In the genomic region with DNA sequence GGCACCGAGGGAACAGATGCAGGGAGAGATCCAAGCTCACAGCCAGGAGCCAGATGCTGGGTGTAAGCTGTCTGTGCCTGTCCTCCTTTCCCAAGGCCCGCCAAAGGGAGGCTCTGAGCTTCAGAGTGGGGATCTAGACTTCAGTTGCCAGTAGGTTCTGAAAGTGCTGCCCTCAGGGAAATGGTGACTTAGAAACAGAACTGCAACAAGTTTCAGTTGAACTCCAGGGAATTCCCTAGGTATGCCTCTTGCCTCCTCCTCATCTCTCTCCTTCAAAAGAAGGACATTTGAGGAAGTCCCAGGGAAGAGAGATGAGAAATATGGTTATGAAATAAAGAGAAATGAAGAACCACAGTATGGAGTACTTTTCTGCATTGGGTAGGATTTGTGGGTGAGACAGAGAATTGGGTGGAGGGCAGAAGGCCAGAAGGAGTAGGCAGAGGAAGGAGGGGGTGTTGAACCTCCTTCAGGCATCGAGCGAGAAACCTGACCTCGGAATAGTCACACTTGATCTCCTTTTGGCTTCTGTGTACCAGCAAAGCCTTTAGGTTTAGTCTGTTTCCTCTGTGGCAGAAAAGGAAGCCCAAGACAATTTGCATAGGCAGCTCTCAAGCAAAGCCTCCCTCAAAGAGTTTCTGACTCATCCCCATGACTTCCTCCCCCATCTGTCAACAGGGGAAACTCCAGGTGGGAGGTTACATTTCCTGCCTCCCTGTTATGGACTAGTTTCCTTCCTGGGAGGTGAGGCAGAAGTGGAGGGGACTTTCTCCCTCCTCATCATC, we compare ENCODE assay signal across 8 cellular contexts. TPM values are rescaled to one million over a fixed set of nuclear protein-coding genes. Genes with fewer than 3 reads are reported as not detected.
DNase-seq lines count a peak whose midpoint lies in the region; ATAC-seq and TF ChIP-seq lines count a peak whose summit lies in the region.

No MANE protein-coding gene starts in this region.

- H3K4me3 Mint-ChIP-seq in central memory CD8-positive, alpha-beta T cell: no peak overlapping the region

- H3K27me3 Mint-ChIP-seq in central memory CD8-positive, alpha-beta T cell: no peaks in the 10 kb centered on the region

- H3K27ac Mint-ChIP-seq in central memory CD8-positive, alpha-beta T cell (ENCODE audit: low read depth): no peak overlapping the region

- peaks cover 19% of the 10 kb centered on the region for H3K4me1 Mint-ChIP-seq in central memory CD8-positive, alpha-beta T cell

- peak; percentile 93 for ATAC-seq in GM21737 (IDR thresholded peaks at IDR 0.05; ENCODE audit: unreplicated experiment)
- peak; percentile 97 for ATAC-seq in central memory CD8-positive, alpha-beta T cell (replicated peaks; ENCODE audit: extremely low read depth, poor library complexity, severe bottlenecking)

- H3K4me3 ChIP-seq in Jurkat, Clone E6-1 (ENCODE audit: low read length): no peak overlapping the region

- no peaks in the 10 kb centered on the region for H3K9me3 Mint-ChIP-seq in central memory CD8-positive, alpha-beta T cell

- DNase-seq in GM10248 (ENCODE audit: extremely low spot score): peak; percentile 83
- DNase-seq in Jurkat, Clone E6-1 (ENCODE audit: low read depth, low spot score): peak; percentile 42
- DNase-seq in UCSD-AML1 (lab: John Stamatoyannopoulos, UW; ENCODE audit: unreplicated experiment): peak; percentile 51
- DNase-seq in central memory CD8-positive, alpha-beta T cell (ENCODE audit: low spot score in 2 of 2): peak in 1 of 2 donors; percentile 49
- DNase-seq in myocyte (ENCODE audit: low read depth): peak; percentile 48
- DNase-seq in HuH-7 (ENCODE audit: low spot score): no peak

- CTCF ChIA-PET in GM10248 (lab: Yijun Ruan, JAX): interaction anchor here (0.7 to 3.5 kb wide), 16 partner anchors 10 to 884 kb away, joined by 3 to 24 read pairs (median 4); no protein-coding TSS in a partner anchor

- TF ChIP-seq CTCF in GM10248 (IDR thresholded peaks at IDR 0.05; ENCODE audit: control extremely low read depth, extremely low read depth, low read depth, missing control alignments): no peak

- peak overlapping the region; percentile 61 for H3K27ac ChIP-seq in temporal lobe (ENCODE audit: low read depth, low read length)

- no peaks in the 10 kb centered on the region for H3K36me3 Mint-ChIP-seq in central memory CD8-positive, alpha-beta T cell (ENCODE audit: insufficient read depth)

- POLR2A ChIA-PET in GM10248 (lab: Yijun Ruan, JAX): interaction anchor here (0.6 to 1.3 kb wide), 2 partner anchors 234 to 1361 kb away, joined by 3 to 4 read pairs; a partner anchor contains a TSS

RNA-seq across cellular contexts. Expression of a gene that starts 45.7 kb away (rescaled TPM):
- not detected for polyA plus RNA-seq in Jurkat, Clone E6-1 (2012; ENCODE audit: insufficient read depth, insufficient read length)
- total RNA-seq in myocyte (0.24 TPM in 1 of 2 replicates, not detected in the other), temporal lobe (9.6 TPM)
- polyA plus RNA-seq in myocyte (2012): 0.14 TPM
